ENCODE assay signal across 16 cellular contexts in the genomic region with DNA sequence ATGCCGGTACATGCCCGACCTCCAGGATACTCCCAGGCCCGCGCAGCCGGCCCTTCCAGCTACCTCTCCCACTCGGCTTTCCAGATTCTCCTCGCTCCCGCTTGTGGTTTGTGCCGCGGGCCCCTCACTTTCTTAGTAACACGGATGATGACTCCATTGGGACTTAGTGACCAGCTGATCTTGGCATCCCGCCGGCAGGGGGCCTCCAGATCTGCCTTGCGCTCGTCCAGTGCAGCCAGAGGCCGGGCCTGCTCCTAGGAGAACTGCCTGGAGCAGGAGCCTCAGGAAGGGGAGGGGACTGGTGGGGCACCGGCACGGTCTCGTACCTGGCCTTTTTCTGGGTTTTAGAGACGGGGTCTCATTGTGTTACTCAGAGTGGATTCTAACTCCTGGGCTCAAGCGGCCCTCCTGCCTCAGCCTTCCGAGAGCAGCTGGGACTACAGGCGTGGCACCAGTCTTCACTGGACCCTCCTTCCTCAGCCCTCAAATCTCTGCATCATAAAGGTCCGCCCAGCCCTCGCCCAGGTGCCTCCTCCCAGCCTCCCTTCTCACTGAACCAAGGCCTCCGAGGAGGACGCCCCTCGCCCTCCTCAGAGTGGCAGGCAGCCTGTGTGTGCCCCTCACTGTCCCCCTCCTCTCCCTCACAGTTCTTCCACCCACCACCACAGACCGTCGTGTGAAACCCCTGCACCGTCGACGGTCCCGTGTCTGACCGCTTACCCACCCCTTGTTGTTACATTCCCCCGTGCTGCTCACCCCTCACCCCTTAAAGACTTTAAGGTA.
DNase-seq lines count a peak whose midpoint lies in the region; ATAC-seq and TF ChIP-seq lines count a peak whose summit lies in the region.
"Had no signal": no experiment of that assay in that cellular context is flagged by ENCODE, and none has a peak within 500 bp of the region (broad histone marks: within the 10 kb centered on the region; RNA-seq: fewer than 3 reads in every experiment).

No MANE protein-coding gene starts in this region.

- WGBS in testis, 2 donors = 48 to 62% methylated on average over 22 to 33 of the region's 36 CpGs

- peaks cover 8% of the 10 kb centered on the region for H3K9me3 Mint-ChIP-seq in dendritic cell treated with granulocyte-macrophage colony-stimulating factor and Interleukin-4, amounts not matched to agents 40 ng/mL and 50 ng/mL, for 4 days

- no peaks in the 10 kb centered on the region for H3K9me3 ChIP-seq in right atrium auricular region
- no peaks in the 10 kb centered on the region for H3K9me3 ChIP-seq in testis

- TF ChIP-seq POLR2A in testis (IDR thresholded peaks at IDR 0.05) = no peak

- no peak overlapping the region for H3K27ac ChIP-seq in right atrium auricular region
- H3K27ac ChIP-seq in testis = no peak overlapping the region
- H3K27ac ChIP-seq: dorsolateral prefrontal cortex, GM23248 had no signal

- DNase-seq in Right ventricle myocardium superior (peak; percentile 62), right atrium auricular region (ENCODE audit: low spot score) (no peak), iPS-NIHi7 (ENCODE audit: extremely low spot score) (peak; percentile 53), testis (peak; percentile 33), SIG-M5 (lab: John Stamatoyannopoulos, UW) (no peak), NCI-H2196 treated with DMSO at 0.1 percent for 48 hours (lab: John Stamatoyannopoulos, UW; ENCODE audit: unreplicated experiment) (no peak)
- DNase-seq: 8988T; activated CD4-positive, alpha-beta T cell treated with anti-CD3 and anti-CD28 coated beads, Interleukin-2, amount 50 U/mL, for 1 hour; amniotic stem cell; dorsolateral prefrontal cortex; GM23248; NCI-H1694; NCI-H774; stimulated activated naive CD4-positive, alpha-beta T cell treated with Interleukin-2 at 50 U/mL for 16 hours had no signal

- H3K27ac Mint-ChIP-seq in dendritic cell treated with granulocyte-macrophage colony-stimulating factor and Interleukin-4, amounts not matched to agents 40 ng/mL and 50 ng/mL, for 4 days = peak overlapping the region; percentile 39

- no peaks in the 10 kb centered on the region for H3K27me3 Mint-ChIP-seq in dendritic cell treated with granulocyte-macrophage colony-stimulating factor and Interleukin-4, amounts not matched to agents 40 ng/mL and 50 ng/mL, for 4 days

- H3K4me3 ChIP-seq in right atrium auricular region (no peak overlapping the region), testis (peak overlapping the region in 1 of 2 donors; percentile 8)
- H3K4me3 ChIP-seq: dorsolateral prefrontal cortex, GM23248 had no signal

- H3K36me3 Mint-ChIP-seq in dendritic cell treated with granulocyte-macrophage colony-stimulating factor and Interleukin-4, amounts not matched to agents 40 ng/mL and 50 ng/mL, for 4 days (ENCODE audit: low read depth) = peaks cover 12% of the 10 kb centered on the region

- H3K36me3 ChIP-seq in right atrium auricular region = no peaks in the 10 kb centered on the region
- no peaks in the 10 kb centered on the region for H3K36me3 ChIP-seq in testis (ENCODE audit: low read depth, missing control alignments)

- peaks cover 32% of the 10 kb centered on the region for H3K4me1 Mint-ChIP-seq in dendritic cell treated with granulocyte-macrophage colony-stimulating factor and Interleukin-4, amounts not matched to agents 40 ng/mL and 50 ng/mL, for 4 days (ENCODE audit: low read depth)

- no peak for TF ChIP-seq CTCF in right atrium auricular region (IDR thresholded peaks at IDR 0.05)
- no peak for TF ChIP-seq CTCF in testis (IDR thresholded peaks at IDR 0.05)

- H3K27me3 ChIP-seq in right atrium auricular region (no peaks in the 10 kb centered on the region), testis (no peaks in the 10 kb centered on the region)
- H3K27me3 ChIP-seq: dorsolateral prefrontal cortex had no signal

- ATAC-seq in Right ventricle myocardium superior (ENCODE audit: poor library complexity) (no peak), HG02885 (IDR thresholded peaks at IDR 0.05; ENCODE audit: poor library complexity, unreplicated experiment) (no peak)

- no peak overlapping the region for H3K4me3 Mint-ChIP-seq in dendritic cell treated with granulocyte-macrophage colony-stimulating factor and Interleukin-4, amounts not matched to agents 40 ng/mL and 50 ng/mL, for 4 days

- H3K4me1 ChIP-seq in right atrium auricular region (peaks cover 0 to 19% of the 10 kb centered on the region in 2 donors), testis (no peaks in the 10 kb centered on the region)

- intact Hi-C loops in Right ventricle myocardium superior (cut with DNase I) (no loop called here), testis (cut with DNase I; ENCODE audit: low total_unique reads) (loop anchor here (5.0 kb wide), 1 partner anchor 334 kb away; no protein-coding TSS in a partner anchor)
- intact Hi-C loops in dendritic cell treated with granulocyte-macrophage colony-stimulating factor and Interleukin-4, amounts not matched to agents 40 ng/mL and 50 ng/mL, for 4 days (cut with micrococcal nuclease) = loop anchor here (10.0 kb wide), 1 partner anchor 157 kb away; a partner anchor contains a TSS

Comparison
In these comparisons a context has a peak if more than half of its experiments do, and no peak if none do; other contexts are left out.
1. DNase-seq: peak in Right ventricle myocardium superior (single experiment), iPS-NIHi7 (single experiment) and testis (single experiment); none in right atrium auricular region (single experiment), SIG-M5 (single experiment) and NCI-H2196 treated with DMSO at 0.1 percent for 48 hours (single experiment).